ENCODE assay signal across 23 cellular contexts in the genomic region with DNA sequence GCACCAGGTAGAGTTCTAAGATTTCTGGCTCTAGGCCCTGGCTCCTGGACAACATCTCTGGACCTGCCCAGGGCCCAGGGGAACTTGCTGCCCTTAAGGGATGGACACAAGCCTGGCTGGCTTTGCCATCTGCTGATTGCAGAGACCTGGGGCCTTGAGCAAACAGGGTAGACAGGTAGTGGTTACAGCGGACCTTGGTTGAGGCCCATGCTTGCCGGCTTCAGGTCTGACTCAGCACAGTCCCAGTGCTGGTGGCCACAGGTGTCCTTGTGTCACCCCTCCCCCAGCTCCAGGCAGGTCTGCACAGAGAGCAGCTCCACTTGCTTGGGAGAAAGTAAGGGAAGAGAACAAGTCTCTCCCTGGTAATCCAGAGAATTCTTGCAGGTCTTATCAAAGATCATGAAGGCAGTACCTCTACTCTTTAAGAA. TPM values are rescaled to one million over a fixed set of nuclear protein-coding genes. Genes with fewer than 3 reads are reported as not detected.
DNase-seq lines count a peak whose midpoint lies in the region; ATAC-seq, FAIRE-seq and TF ChIP-seq lines count a peak whose summit lies in the region.
"Had no signal": no experiment of that assay in that cellular context is flagged by ENCODE, and none has a peak within 500 bp of the region (broad histone marks: within the 10 kb centered on the region; RNA-seq: fewer than 3 reads in every experiment).

No MANE protein-coding gene starts in this region.

- H3K9me3 ChIP-seq in endodermal cell (ENCODE audit: control insufficient read depth, low read length) (no peaks in the 10 kb centered on the region), pancreas (peaks cover 0 to 4% (median 0%) of the 10 kb centered on the region in 4 donors), heart right ventricle (no peaks in the 10 kb centered on the region)
- H3K9me3 ChIP-seq: ascending aorta, gastrocnemius medialis, tibial artery had no signal

- 81 to 83% methylated on average over 2 of the region's 2 CpGs for WGBS in endodermal cell (ENCODE audit: insufficient coverage in 1 of 2, insufficient read length in 1 of 2), 2 experiments
- WGBS in pancreas, 2 donors: 17 to 29% methylated on average over 2 of the region's 2 CpGs
- WGBS in heart right ventricle, 2 donors: 73 to 93% methylated on average over 2 of the region's 2 CpGs

- peak overlapping the region; percentile 12 for H3K27ac Mint-ChIP-seq in endodermal cell
- H3K27ac Mint-ChIP-seq: activated naive CD4-positive, alpha-beta T cell treated with anti-CD3 and anti-CD28 coated beads, Interleukin-2, amount 50 U/mL, for 72 hours; naive thymus-derived CD8-positive, alpha-beta T cell had no signal

- peaks cover 15% of the 10 kb centered on the region for H3K4me1 Mint-ChIP-seq in endodermal cell
- H3K4me1 Mint-ChIP-seq: naive thymus-derived CD8-positive, alpha-beta T cell had no signal

- ATAC-seq in GM18868 (IDR thresholded peaks at IDR 0.05; ENCODE audit: unreplicated experiment) (peak; percentile 72), pancreas (peak; percentile 88 to 98 (median 91)), HG03460 (IDR thresholded peaks at IDR 0.05; ENCODE audit: unreplicated experiment) (no peak), heart right ventricle (no peak)
- ATAC-seq: activated naive CD4-positive, alpha-beta T cell treated with anti-CD3 and anti-CD28 coated beads, Interleukin-2, amount 50 U/mL, for 72 hours; gastrocnemius medialis; left cardiac atrium; naive thymus-derived CD8-positive, alpha-beta T cell had no signal

- no peaks in the 10 kb centered on the region for H3K36me3 Mint-ChIP-seq in endodermal cell (ENCODE audit: low read depth)
- H3K36me3 Mint-ChIP-seq: activated naive CD4-positive, alpha-beta T cell treated with anti-CD3 and anti-CD28 coated beads, Interleukin-2, amount 50 U/mL, for 72 hours; naive thymus-derived CD8-positive, alpha-beta T cell had no signal

- no peak for TF ChIP-seq CTCF in KMS-11 (conservative IDR thresholded peaks at IDR 0.05; ENCODE audit: low read depth, low read length)
- no peak for TF ChIP-seq CTCF in endodermal cell (conservative IDR thresholded peaks at IDR 0.05)
- TF ChIP-seq CTCF in pancreas (IDR thresholded peaks at IDR 0.05): no peak
- no peak for TF ChIP-seq CTCF in heart right ventricle (IDR thresholded peaks at IDR 0.05)

- H3K27ac ChIP-seq in KMS-11 (no peak overlapping the region), endodermal cell (ENCODE audit: low read depth, low read length) (no peak overlapping the region), pancreas (no peak overlapping the region), heart right ventricle (no peak overlapping the region)
- H3K27ac ChIP-seq: ascending aorta, gastrocnemius medialis, tibial artery had no signal

- H3K4me3 ChIP-seq in KMS-11 (IDR thresholded peaks at IDR 0.05; ENCODE audit: insufficient read depth, low read depth, low read length) (no peak overlapping the region), endodermal cell (ENCODE audit: low read length) (no peak overlapping the region), pancreas (no peak overlapping the region), heart right ventricle (no peak overlapping the region)
- H3K4me3 ChIP-seq: ascending aorta, gastrocnemius medialis, tibial artery had no signal

- H3K4me2 ChIP-seq in KMS-11: peak overlapping the region; percentile 4; the same call in 1 of the 2 replicates

- no peaks in the 10 kb centered on the region for H3K79me2 ChIP-seq in KMS-11 (ENCODE audit: insufficient read depth, low read depth)

- no peak for FAIRE-seq in pancreas (lab: Jason Lieb, UNC)

- H3K27me3 ChIP-seq in KMS-11 (ENCODE audit: insufficient read depth, low read depth) (no peaks in the 10 kb centered on the region), endodermal cell (ENCODE audit: control insufficient read depth, insufficient read depth, low read length, poor library complexity, severe bottlenecking) (no peaks in the 10 kb centered on the region), pancreas (no peaks in the 10 kb centered on the region), heart right ventricle (no peaks in the 10 kb centered on the region)
- H3K27me3 ChIP-seq: ascending aorta, gastrocnemius medialis, tibial artery had no signal

- H3K9ac ChIP-seq in KMS-11 (no peak overlapping the region), endodermal cell (ENCODE audit: extremely low read depth, low read length, poor library complexity, severe bottlenecking) (no peak overlapping the region)

- intact Hi-C loops in pancreas (cut with DNase I): no loop called here
- intact Hi-C loops in heart right ventricle (cut with DNase I): loop anchor here in 2 of 10 donors (5.0 to 10.0 kb wide), 2 partner anchors 82 to 120 kb away; no protein-coding TSS in a partner anchor

- H3K9me3 Mint-ChIP-seq in endodermal cell: no peaks in the 10 kb centered on the region
- H3K9me3 Mint-ChIP-seq: activated naive CD4-positive, alpha-beta T cell treated with anti-CD3 and anti-CD28 coated beads, Interleukin-2, amount 50 U/mL, for 72 hours; naive thymus-derived CD8-positive, alpha-beta T cell had no signal

- H3K27me3 Mint-ChIP-seq in endodermal cell (ENCODE audit: insufficient read depth): peaks cover 16% of the 10 kb centered on the region

- H3K36me3 ChIP-seq in KMS-11 (ENCODE audit: insufficient read depth) (no peaks in the 10 kb centered on the region), endodermal cell (ENCODE audit: control insufficient read depth, insufficient read depth, low read length) (no peaks in the 10 kb centered on the region), pancreas (no peaks in the 10 kb centered on the region), heart right ventricle (no peaks in the 10 kb centered on the region)
- H3K36me3 ChIP-seq: ascending aorta, gastrocnemius medialis, tibial artery had no signal

- peaks cover 10% of the 10 kb centered on the region for H3K4me1 ChIP-seq in KMS-11 (ENCODE audit: low read depth, poor library complexity, severe bottlenecking)
- no peaks in the 10 kb centered on the region for H3K4me1 ChIP-seq in endodermal cell (ENCODE audit: control insufficient read depth, insufficient read depth, low read length)
- H3K4me1 ChIP-seq in pancreas: no peaks in the 10 kb centered on the region
- peaks cover 0 to 12% (median 0%) of the 10 kb centered on the region in 9 donors for H3K4me1 ChIP-seq in heart right ventricle
- H3K4me1 ChIP-seq: ascending aorta, gastrocnemius medialis, tibial artery had no signal

- 0 out of 2 replicates have a peak overlapping the region, but pooled peaks have one; percentile 10 for H2AFZ ChIP-seq in KMS-11 (ENCODE audit: low read depth)

- peak; percentile 72 for DNase-seq in endodermal cell
- DNase-seq in pancreas: peak; percentile 60 to 69 (median 64)
- DNase-seq in NCI-H2081 (lab: John Stamatoyannopoulos, UW): no peak
- DNase-seq in heart right ventricle: no peak
- DNase-seq: activated CD4-positive, alpha-beta T cell treated with anti-CD3 and anti-CD28 coated beads for 1 hour; activated CD8-positive, alpha-beta memory T cell treated with anti-CD3 and anti-CD28 coated beads for 24 hours; DND-41; erythroblast; gastrocnemius medialis; HCEC 1CT; Kasumi-1; left cardiac atrium; naive thymus-derived CD8-positive, alpha-beta T cell; NCI-H1105 treated with DMSO at 0.1 percent for 48 hours; NCI-H524 treated with DMSO at 0.1 percent for 48 hours; SHP77 treated with DMSO at 0.1 percent for 48 hours; stimulated activated naive CD4-positive, alpha-beta T cell; tibial artery had no signal

- no peak overlapping the region for H3K4me3 Mint-ChIP-seq in endodermal cell
- H3K4me3 Mint-ChIP-seq: naive thymus-derived CD8-positive, alpha-beta T cell had no signal

- H4K20me1 ChIP-seq in KMS-11 (ENCODE audit: insufficient read depth): no peaks in the 10 kb centered on the region

RNA-seq across cellular contexts. Expression of gene ACTL6A, which starts 15.9 kb away (rescaled TPM):
- total RNA-seq in endodermal cell: 10 to 100 TPM; 59.9 to 67.4 TPM
- polyA plus RNA-seq in endodermal cell (2013, experiment 1 of 2): 108 TPM
- 94.9 TPM for polyA plus RNA-seq in endodermal cell (2013, experiment 2 of 2)
- 10 to 100 TPM; 11.2 to 21.4 (median 16.3) TPM for total RNA-seq in pancreas
- 10 to 100 TPM; 37.9 to 38.1 TPM for polyA plus RNA-seq in pancreas
- 10 to 100 TPM; 13.5 to 22.5 (median 17.2) TPM for total RNA-seq in heart right ventricle
- polyA plus RNA-seq in heart right ventricle: 10 to 100 TPM; 20.5 to 42.7 TPM

RNA-seq across cellular contexts. Expression of gene MRPL47, which starts 57.6 kb away (rescaled TPM):
- total RNA-seq in endodermal cell: 10 to 100 TPM; 63.8 to 74.8 TPM
- polyA plus RNA-seq in endodermal cell (2013, experiment 1 of 2): 72.0 TPM
- polyA plus RNA-seq in endodermal cell (2013, experiment 2 of 2): 64.4 TPM
- total RNA-seq in pancreas: 10 to 100 TPM in 3 of 6 donors, 1 to 10 TPM in 3; 5.0 to 13.2 (median 8.9) TPM
- polyA plus RNA-seq in pancreas: 10 to 100 TPM; 20.1 to 21.1 TPM
- 10 to 100 TPM; 44.3 to 67.9 (median 51.7) TPM for total RNA-seq in heart right ventricle
- 100 to 1,000 TPM in 1 of 2 donors, 10 to 100 TPM in 1; 79.2 to 160 TPM for polyA plus RNA-seq in heart right ventricle

RNA-seq across cellular contexts. Expression of gene NDUFB5, which starts 57.8 kb away (rescaled TPM):
- total RNA-seq in endodermal cell (100 to 1,000 TPM; 103 to 116 TPM), pancreas (10 to 100 TPM; 30.6 to 48.6 (median 43.2) TPM), heart right ventricle (100 to 1,000 TPM; 276 to 395 (median 379) TPM)
- polyA plus RNA-seq in endodermal cell (2013, experiment 1 of 2): 130 TPM
- polyA plus RNA-seq in endodermal cell (2013, experiment 2 of 2): 121 TPM
- polyA plus RNA-seq in pancreas (10 to 100 TPM; 43.7 to 52.0 TPM), heart right ventricle (100 to 1,000 TPM; 108 to 248 TPM)

Comparison
In these comparisons a context has a peak if more than half of its experiments do, and no peak if none do; other contexts are left out.
1. ATAC-seq: peak in GM18868 (single experiment) and pancreas (4 of 4); none in HG03460 (single experiment) and heart right ventricle (0 of 8).
2. DNase-seq: peak in endodermal cell (single experiment) and pancreas (6 of 6); none in NCI-H2081 (0 of 2) and heart right ventricle (0 of 2).